In genomic region chr2:226635221-226635620, GRCh38 we compare ENCODE assay signal across 8 cellular contexts.
"Had no signal": no experiment of that assay in that cellular context is flagged by ENCODE, and none has a peak within 500 bp of the region (broad histone marks: within the 10 kb centered on the region; RNA-seq: fewer than 3 reads in every experiment).

No MANE protein-coding gene starts in this region.

- DNase-seq: GM23248, GOT3, H7, HFFc6, IMR-90 had no signal

- H3K4me3 ChIP-seq: GM23248, HAP-1 had no signal

- H3K4me3 Mint-ChIP-seq: HFFc6 had no signal

- H3K9me3 ChIP-seq: HAP-1 had no signal

- ATAC-seq: HCT116 had no signal

- H3K9ac ChIP-seq: GM23248 had no signal

- FAIRE-seq: HTR-8/SVneo had no signal

- H3K27ac Mint-ChIP-seq: HFFc6 had no signal

- H3K36me3 ChIP-seq: HAP-1 had no signal

- H3K4me1 ChIP-seq: HAP-1 had no signal

- H2AFZ ChIP-seq: GM23248 had no signal

- H3K27ac ChIP-seq: GM23248 had no signal
